In the genomic region with DNA sequence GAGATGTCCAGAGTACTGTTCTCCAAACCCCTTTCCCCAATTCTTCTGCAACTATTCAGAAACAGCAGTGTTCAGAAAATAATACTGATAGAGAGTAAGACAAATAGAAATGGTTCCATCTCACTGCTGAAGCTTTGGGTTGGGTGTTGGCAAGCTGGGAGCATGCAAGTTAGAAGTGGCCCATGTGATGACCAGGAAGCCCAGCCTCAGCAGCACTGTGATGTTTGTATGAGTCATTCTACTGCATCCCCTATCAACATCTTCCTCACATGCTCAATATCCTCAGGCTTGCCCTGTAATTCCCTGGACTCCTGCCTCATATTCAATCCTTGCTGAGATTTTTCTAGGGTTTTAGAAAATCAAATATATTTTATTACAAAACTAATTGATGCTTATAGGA, we compare ENCODE assay signal across 12 cellular contexts.
DNase-seq lines count a peak whose midpoint lies in the region; ATAC-seq and TF ChIP-seq lines count a peak whose summit lies in the region.
"Had no signal": no experiment of that assay in that cellular context is flagged by ENCODE, and none has a peak within 500 bp of the region (broad histone marks: within the 10 kb centered on the region; RNA-seq: fewer than 3 reads in every experiment).

No MANE protein-coding gene starts in this region.

- H3K27me3 ChIP-seq in mesenchymal stem cell (ENCODE audit: control insufficient read depth in 1 of 2, insufficient read depth in 1 of 2, low read length in 2 of 2) (peaks cover 0 to 13% of the 10 kb centered on the region in 2 experiments), SK-N-SH (ENCODE audit: insufficient read depth) (peaks cover 11% of the 10 kb centered on the region; the same call in 1 of the 2 replicates)
- H3K27me3 ChIP-seq: uterus had no signal

- H3K4ac ChIP-seq in mesenchymal stem cell (ENCODE audit: low read depth in 1 of 2, low read length in 2 of 2), result no peak overlapping the region

- no peaks in the 10 kb centered on the region for H3K79me1 ChIP-seq in mesenchymal stem cell (replicated peaks; ENCODE audit: low read length, poor library complexity, severe bottlenecking)

- H2BK12ac ChIP-seq in mesenchymal stem cell (ENCODE audit: low read length in 2 of 2), result no peak overlapping the region

- H3K79me2 ChIP-seq in SK-N-SH (ENCODE audit: insufficient read depth), result no peaks in the 10 kb centered on the region

- no peak overlapping the region for H3K9ac ChIP-seq in mesenchymal stem cell (ENCODE audit: low read length)
- no peak overlapping the region for H3K9ac ChIP-seq in SK-N-SH

- no peaks in the 10 kb centered on the region for H4K20me1 ChIP-seq in SK-N-SH (ENCODE audit: insufficient read depth)

- H2AFZ ChIP-seq in mesenchymal stem cell (ENCODE audit: low read depth, low read length), result no peak overlapping the region
- no peak overlapping the region for H2AFZ ChIP-seq in SK-N-SH (ENCODE audit: low read depth)

- H3K27ac ChIP-seq in mesenchymal stem cell (ENCODE audit: low read length, poor library complexity, severe bottlenecking), result no peak overlapping the region
- no peak overlapping the region for H3K27ac ChIP-seq in SK-N-SH (ENCODE audit: low read depth in 2 of 2, low read length in 1 of 2)
- H3K27ac ChIP-seq: left lung, uterus had no signal

- no peak for TF ChIP-seq EP300 in SK-N-SH (IDR thresholded peaks at IDR 0.05; ENCODE audit: borderline replicate concordance in 1 of 2, low read depth in 1 of 2, low read length in 1 of 2)

- no peak for TF ChIP-seq RAD21 in SK-N-SH (IDR thresholded peaks at IDR 0.05; ENCODE audit: low read length)

- DNase-seq in HCEC 1CT (peak; percentile 44), HK-2 (ENCODE audit: unreplicated experiment) (peak; percentile 3), mesenchymal stem cell (peak; percentile 1), NCI-H187 treated with DMSO at 0.1 percent for 48 hours (lab: John Stamatoyannopoulos, UW) (no peak), SK-N-SH (no peak), left lobe of liver (ENCODE audit: low spot score) (no peak), NCI-H510A (lab: John Stamatoyannopoulos, UW) (no peak)
- DNase-seq: activated CD4-positive, alpha-beta T cell treated with anti-CD3 and anti-CD28 coated beads, Interleukin-2, amount 10 ng/mL, durations not matched to agents 24 days and 14 days; CD4-positive, CD25-positive, alpha-beta regulatory T cell; left lung; uterus had no signal

- no peaks in the 10 kb centered on the region for H3K4me1 ChIP-seq in mesenchymal stem cell (ENCODE audit: control insufficient read depth, insufficient read depth, low read depth, low read length)
- no peaks in the 10 kb centered on the region for H3K4me1 ChIP-seq in SK-N-SH (ENCODE audit: control insufficient read depth in 1 of 2, insufficient read depth in 2 of 2, low read depth in 1 of 2, low read length in 1 of 2)
- H3K4me1 ChIP-seq: left lung, uterus had no signal

- no peaks in the 10 kb centered on the region for H3K9me2 ChIP-seq in SK-N-SH

- no peak overlapping the region for H2BK15ac ChIP-seq in mesenchymal stem cell (ENCODE audit: low read depth, poor library complexity, severe bottlenecking)

- no peak overlapping the region for H4K8ac ChIP-seq in mesenchymal stem cell (ENCODE audit: low read length)

- H3K14ac ChIP-seq in mesenchymal stem cell (ENCODE audit: low read length in 2 of 2), result no peak overlapping the region

- H3K4me3 ChIP-seq in mesenchymal stem cell (ENCODE audit: insufficient read depth in 1 of 2, low read depth in 1 of 2, low read length in 2 of 2) (no peak overlapping the region), SK-N-SH (ENCODE audit: low read depth in 2 of 2, low read length in 1 of 2) (no peak overlapping the region)
- H3K4me3 ChIP-seq: left lung, uterus had no signal

- no peak overlapping the region for H3K4me2 ChIP-seq in mesenchymal stem cell (ENCODE audit: low read length, poor library complexity, severe bottlenecking)
- no peak overlapping the region for H3K4me2 ChIP-seq in SK-N-SH

- TF ChIP-seq CTCF in SK-N-SH (IDR thresholded peaks at IDR 0.05), result no peak

- H2BK120ac ChIP-seq in mesenchymal stem cell (ENCODE audit: low read depth, low read length), result no peak overlapping the region

- H2BK5ac ChIP-seq in mesenchymal stem cell (ENCODE audit: low read depth, low read length, poor library complexity, severe bottlenecking), result no peak overlapping the region

- H3K18ac ChIP-seq in mesenchymal stem cell (ENCODE audit: low read depth in 1 of 2, low read length in 2 of 2), result no peak overlapping the region

- POLR2A ChIA-PET in SK-N-SH (lab: Yijun Ruan, JAX), result no interaction called here

- no peak overlapping the region for H2AK5ac ChIP-seq in mesenchymal stem cell (ENCODE audit: low read length, severe bottlenecking)

- H3K36me3 ChIP-seq in mesenchymal stem cell (ENCODE audit: control insufficient read depth in 1 of 2, insufficient read depth in 2 of 2, low read depth in 1 of 2, low read length in 2 of 2), result no peaks in the 10 kb centered on the region
- no peaks in the 10 kb centered on the region for H3K36me3 ChIP-seq in SK-N-SH (replicated peaks in 1 of 2; ENCODE audit: control insufficient read depth in 1 of 2, insufficient read depth in 2 of 2, low read length in 1 of 2)
- H3K36me3 ChIP-seq: left lung, uterus had no signal

- no peaks in the 10 kb centered on the region for H3K9me3 ChIP-seq in mesenchymal stem cell (ENCODE audit: control insufficient read depth, low read length)
- no peaks in the 10 kb centered on the region for H3K9me3 ChIP-seq in SK-N-SH
- H3K9me3 ChIP-seq: left lung, uterus had no signal

- peak; percentile 23 for ATAC-seq in GM18870 (IDR thresholded peaks at IDR 0.05; ENCODE audit: unreplicated experiment)
- ATAC-seq in left lobe of liver, result no peak
- ATAC-seq: left lung had no signal

- CTCF ChIA-PET in SK-N-SH (lab: Yijun Ruan, JAX), result no interaction called here

- H3F3A ChIP-seq in SK-N-SH (replicated peaks; ENCODE audit: insufficient read depth), result no peaks in the 10 kb centered on the region

- H3K23ac ChIP-seq in mesenchymal stem cell (ENCODE audit: low read length in 2 of 2), result no peak overlapping the region

- H4K91ac ChIP-seq in mesenchymal stem cell (ENCODE audit: low read length), result no peak overlapping the region

TF ChIP-seq in SK-N-SH, 30 proteins besides CTCF, POLR2A, EP300 and RAD21:
- no peak for TF ChIP-seq TCF12 (IDR thresholded peaks at IDR 0.05)
- no peak for TF ChIP-seq RFX5 (IDR thresholded peaks at IDR 0.05; ENCODE audit: low read length)
- no peak for TF ChIP-seq NRF1 (IDR thresholded peaks at IDR 0.05; ENCODE audit: low read depth, low read length)
- TF ChIP-seq MXI1 (IDR thresholded peaks at IDR 0.05; ENCODE audit: low read depth, low read length), result no peak
- no peak for TF ChIP-seq ELF1 (IDR thresholded peaks at IDR 0.05)
- TF ChIP-seq POLR2AphosphoS5 (IDR thresholded peaks at IDR 0.05; ENCODE audit: low read depth, low read length), result no peak

Comparison
In these comparisons a context has a peak if more than half of its experiments do, and no peak if none do; other contexts are left out.
1. DNase-seq: peak in HCEC 1CT (single experiment), HK-2 (single experiment) and mesenchymal stem cell (single experiment); none in NCI-H187 treated with DMSO at 0.1 percent for 48 hours (single experiment), SK-N-SH (single experiment), left lobe of liver (single experiment) and NCI-H510A (single experiment).